In the genomic region with DNA sequence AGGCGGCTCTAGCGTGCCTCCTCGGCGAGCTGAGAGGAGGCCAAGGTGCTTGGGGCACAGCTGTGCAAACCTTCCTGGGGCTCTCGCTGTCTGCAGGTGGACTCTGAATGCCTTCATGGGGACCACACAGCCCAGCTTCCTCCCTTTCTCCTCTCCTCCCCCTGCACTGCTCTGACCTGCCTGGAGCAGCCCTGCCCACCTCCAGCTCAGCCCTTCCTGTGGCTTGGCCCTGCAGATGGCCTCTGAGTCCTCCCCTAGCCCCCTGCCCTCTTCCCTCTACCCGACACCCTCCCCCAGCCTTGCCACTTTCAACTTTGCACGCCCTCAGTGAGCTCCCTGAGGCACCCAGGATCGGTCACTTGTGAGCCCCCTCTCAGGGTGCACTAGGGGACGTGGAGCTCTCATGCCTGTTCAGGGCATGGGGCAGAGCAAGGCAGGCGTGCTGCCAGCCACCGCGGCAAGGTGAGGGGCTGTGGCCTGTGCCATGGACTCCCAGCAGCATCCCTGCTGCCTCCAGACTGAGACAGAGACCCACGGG, we compare ENCODE assay signal across 15 cellular contexts. TPM values are rescaled to one million over a fixed set of nuclear protein-coding genes. Genes with fewer than 3 reads are reported as not detected.
DNase-seq lines count a peak whose midpoint lies in the region; ATAC-seq and TF ChIP-seq lines count a peak whose summit lies in the region.
"Had no signal": no experiment of that assay in that cellular context is flagged by ENCODE, and none has a peak within 500 bp of the region (broad histone marks: within the 10 kb centered on the region; RNA-seq: fewer than 3 reads in every experiment).

No MANE protein-coding gene starts in this region.

- DNase-seq in H7 (peak; percentile 80), caudate nucleus (lab: John Stamatoyannopoulos, UW) (no peak), nephron progenitor cell (no peak), gastrocnemius medialis (no peak), Caco-2 (no peak)
- no peak for DNase-seq in activated naive CD8-positive, alpha-beta T cell treated with anti-CD3 and anti-CD28 coated beads, Interleukin-2, amount 50 U/mL, for 24 hours
- DNase-seq: Karpas-422, MG63, NCI-H1105, NCI-H187, NCI-H2171, OCI-M1, SW 1271 had no signal

- intact Hi-C loops in gastrocnemius medialis (cut with DNase I; ENCODE audit: low total_unique reads) (no loop called here), Caco-2 (cut with micrococcal nuclease; ENCODE audit: unreplicated experiment) (no loop called here)

- ATAC-seq in gastrocnemius medialis, result no peak
- ATAC-seq in activated naive CD8-positive, alpha-beta T cell treated with anti-CD3 and anti-CD28 coated beads, Interleukin-2, amount 50 U/mL, for 24 hours, result no peak

- peak overlapping the region; percentile 59 for H3K9ac ChIP-seq in HUES64 (ENCODE audit: low read depth, low read length)

- no peaks in the 10 kb centered on the region for H3K27me3 Mint-ChIP-seq in nephron progenitor cell (ENCODE audit: low read depth, poor library complexity)
- H3K27me3 Mint-ChIP-seq in activated naive CD8-positive, alpha-beta T cell treated with anti-CD3 and anti-CD28 coated beads, Interleukin-2, amount 50 U/mL, for 24 hours, result no peaks in the 10 kb centered on the region
- no peaks in the 10 kb centered on the region for H3K27me3 Mint-ChIP-seq in Caco-2 (ENCODE audit: insufficient read depth, unreplicated experiment)

- CTCF ChIA-PET in Caco-2 (lab: Charles Lee), result no interaction called here

- H3K9me3 Mint-ChIP-seq in nephron progenitor cell (no peaks in the 10 kb centered on the region), Caco-2 (ENCODE audit: unreplicated experiment) (no peaks in the 10 kb centered on the region)
- no peaks in the 10 kb centered on the region for H3K9me3 Mint-ChIP-seq in activated naive CD8-positive, alpha-beta T cell treated with anti-CD3 and anti-CD28 coated beads, Interleukin-2, amount 50 U/mL, for 24 hours

- POLR2A ChIA-PET in Caco-2 (lab: Charles Lee), result no interaction called here

- TF ChIP-seq POLR2A in gastrocnemius medialis (IDR thresholded peaks at IDR 0.05), result no peak

- H3K36me3 ChIP-seq in H7 (replicated peaks; ENCODE audit: control insufficient read depth, insufficient read depth, low read length), result no peaks in the 10 kb centered on the region; the same call in 1 of the 2 replicates
- no peaks in the 10 kb centered on the region for H3K36me3 ChIP-seq in HUES64 (ENCODE audit: insufficient read depth, low read length)
- H3K36me3 ChIP-seq in gastrocnemius medialis, result no peaks in the 10 kb centered on the region
- H3K36me3 ChIP-seq in Caco-2 (ENCODE audit: control insufficient read depth, insufficient read depth, low read length), result no peaks in the 10 kb centered on the region

- H3K9me3 ChIP-seq in HUES64 (ENCODE audit: insufficient read depth, low read depth, low read length) (no peaks in the 10 kb centered on the region), gastrocnemius medialis (no peaks in the 10 kb centered on the region), Caco-2 (no peaks in the 10 kb centered on the region)
- H3K9me3 ChIP-seq: MG63 had no signal

- H3K4me1 ChIP-seq in HUES64 (ENCODE audit: insufficient read depth, low read length), result peaks cover 53% of the 10 kb centered on the region
- H3K4me1 ChIP-seq in gastrocnemius medialis, result no peaks in the 10 kb centered on the region
- no peaks in the 10 kb centered on the region for H3K4me1 ChIP-seq in Caco-2

- peaks cover 5% of the 10 kb centered on the region for H3K36me3 Mint-ChIP-seq in nephron progenitor cell (ENCODE audit: low read depth)
- H3K36me3 Mint-ChIP-seq in activated naive CD8-positive, alpha-beta T cell treated with anti-CD3 and anti-CD28 coated beads, Interleukin-2, amount 50 U/mL, for 24 hours (ENCODE audit: low read depth), result no peaks in the 10 kb centered on the region
- H3K36me3 Mint-ChIP-seq in Caco-2 (ENCODE audit: insufficient read depth, unreplicated experiment), result no peaks in the 10 kb centered on the region

- TF ChIP-seq CTCF in nephron progenitor cell (IDR thresholded peaks at IDR 0.05) (no peak), gastrocnemius medialis (IDR thresholded peaks at IDR 0.05 in 4 of 5, conservative IDR thresholded peaks at IDR 0.05 in 1 of 5) (no peak), Caco-2 (IDR thresholded peaks at IDR 0.05; ENCODE audit: insufficient read depth in 1 of 2, low read depth in 1 of 2, low read length in 1 of 2, severe bottlenecking in 1 of 2, unreplicated experiment in 1 of 2) (no peak)

- H3K27me3 ChIP-seq in H7 (ENCODE audit: control insufficient read depth, insufficient read depth, low read length), result no peaks in the 10 kb centered on the region
- H3K27me3 ChIP-seq in HUES64 (ENCODE audit: insufficient read depth, low read length), result no peaks in the 10 kb centered on the region
- no peaks in the 10 kb centered on the region for H3K27me3 ChIP-seq in gastrocnemius medialis
- H3K27me3 ChIP-seq in Caco-2 (replicated peaks; ENCODE audit: control insufficient read depth, insufficient read depth, low read length), result no peaks in the 10 kb centered on the region
- H3K27me3 ChIP-seq: MG63 had no signal

- H3K4me3 ChIP-seq in H7 (ENCODE audit: insufficient read depth, low read depth, low read length) (no peak overlapping the region), HUES64 (ENCODE audit: low read length) (no peak overlapping the region), gastrocnemius medialis (no peak overlapping the region), Caco-2 (ENCODE audit: low read depth, low read length) (no peak overlapping the region)
- H3K4me3 ChIP-seq: MG63 had no signal

- H3K27ac ChIP-seq in HUES64 (ENCODE audit: low read depth, low read length) (peak overlapping the region; percentile 86), caudate nucleus (ENCODE audit: low read depth, low read length) (peak overlapping the region; percentile 33), gastrocnemius medialis (no peak overlapping the region)
- H3K27ac ChIP-seq: C4-2B had no signal

- peaks cover 34% of the 10 kb centered on the region for H3K4me1 Mint-ChIP-seq in nephron progenitor cell
- H3K4me1 Mint-ChIP-seq in activated naive CD8-positive, alpha-beta T cell treated with anti-CD3 and anti-CD28 coated beads, Interleukin-2, amount 50 U/mL, for 24 hours, result no peaks in the 10 kb centered on the region
- no peaks in the 10 kb centered on the region for H3K4me1 Mint-ChIP-seq in Caco-2 (ENCODE audit: low read depth, unreplicated experiment)

- H3K27ac Mint-ChIP-seq in nephron progenitor cell, result peak overlapping the region; percentile 59
- H3K27ac Mint-ChIP-seq in activated naive CD8-positive, alpha-beta T cell treated with anti-CD3 and anti-CD28 coated beads, Interleukin-2, amount 50 U/mL, for 24 hours, result no peak overlapping the region
- no peak overlapping the region for H3K27ac Mint-ChIP-seq in Caco-2 (ENCODE audit: unreplicated experiment)

- BruUV-seq in Caco-2 (replicated peaks; lab: Mats Ljungman, UMichigan), result no TSS peak

- 72% methylated on average over 13 of the region's 13 CpGs for WGBS in HUES64

- H3K4me3 Mint-ChIP-seq in nephron progenitor cell, result no peak overlapping the region
- H3K4me3 Mint-ChIP-seq in activated naive CD8-positive, alpha-beta T cell treated with anti-CD3 and anti-CD28 coated beads, Interleukin-2, amount 50 U/mL, for 24 hours, result no peak overlapping the region
- H3K4me3 Mint-ChIP-seq in Caco-2 (ENCODE audit: unreplicated experiment), result no peak overlapping the region

- in situ Hi-C loops in gastrocnemius medialis (cut with MboI; ENCODE audit: low sequenced_read_pairs in 4 of 4), result no loop called here

RNA-seq across cellular contexts. Expression of gene PPM1F, which starts 31.4 kb away (rescaled TPM):
- total RNA-seq in H7 (2014; rRNA removed; shearing (Covaris generic)), result 19.7 and 34.8 TPM in 2 replicates
- 10.6 TPM for polyA plus RNA-seq in HUES64 (2013, experiment 1 of 2)
- polyA plus RNA-seq in HUES64 (2013, experiment 2 of 2), result 11.7 TPM
- 10 to 100 TPM; 10.2 to 13.8 (median 11.0) TPM for total RNA-seq in gastrocnemius medialis
- 18.9 and 25.8 TPM in 2 replicates for total RNA-seq in Caco-2 (2022)

RNA-seq across cellular contexts. Expression of gene MAPK1, which starts 53.8 kb away (rescaled TPM):
- total RNA-seq in H7 (2014; rRNA removed; shearing (Covaris generic)), result 54.5 and 55.5 TPM in 2 replicates
- polyA plus RNA-seq in HUES64 (2013, experiment 1 of 2), result 57.3 TPM
- polyA plus RNA-seq in HUES64 (2013, experiment 2 of 2), result 71.2 TPM
- total RNA-seq in gastrocnemius medialis (10 to 100 TPM; 39.8 to 79.5 (median 57.2) TPM), Caco-2 (2022) (135 and 136 TPM in 2 replicates)

Comparison
In these comparisons a context has a peak if more than half of its experiments do, and no peak if none do; other contexts are left out.
1. H3K27ac ChIP-seq: peak in HUES64 (single experiment) and caudate nucleus (single experiment); none in gastrocnemius medialis (0 of 4).